9 cellular contexts compared by ENCODE assay signal in genomic region chr20:41145821-41146620, GRCh38. TPM values are rescaled to one million over a fixed set of nuclear protein-coding genes. Genes with fewer than 3 reads are reported as not detected.
A peak's percentile ranks its signal among the peaks of the same experiment; 100 is the strongest.
DNase-seq lines count a peak whose midpoint lies in the region; ATAC-seq and TF ChIP-seq lines count a peak whose summit lies in the region.
"Had no signal": no experiment of that assay in that cellular context is flagged by ENCODE, and none has a peak within 500 bp of the region (broad histone marks: within the 10 kb centered on the region; RNA-seq: fewer than 3 reads in every experiment).

No MANE protein-coding gene starts in this region.

- DNase-seq in GM03348 (ENCODE audit: low spot score) (peak; percentile 29), Right ventricle myocardium superior (peak; percentile 73), putamen (ENCODE audit: low spot score) (peak; percentile 56), inferior parietal cortex (ENCODE audit: extremely low spot score) (no peak), nephron progenitor cell (no peak)
- DNase-seq in activated CD8-positive, alpha-beta T cell treated with anti-CD3 and anti-CD28 coated beads, Interleukin-2, amount 10 ng/mL, durations not matched to agents 7 days and 5 days = no peak
- no peak for DNase-seq in stimulated activated naive CD4-positive, alpha-beta T cell (lab: John Stamatoyannopoulos, UW)
- DNase-seq: NCI-H1694 had no signal

- peaks cover 77% of the 10 kb centered on the region for H3K36me3 Mint-ChIP-seq in activated CD8-positive, alpha-beta T cell treated with anti-CD3 and anti-CD28 coated beads, Interleukin-2, amount 10 ng/mL, durations not matched to agents 7 days and 5 days (ENCODE audit: low read depth)
- H3K36me3 Mint-ChIP-seq in nephron progenitor cell (ENCODE audit: low read depth) = peaks cover 68% of the 10 kb centered on the region

- no peaks in the 10 kb centered on the region for H3K9me3 Mint-ChIP-seq in activated CD8-positive, alpha-beta T cell treated with anti-CD3 and anti-CD28 coated beads, Interleukin-2, amount 10 ng/mL, durations not matched to agents 7 days and 5 days (ENCODE audit: insufficient read depth)
- H3K9me3 Mint-ChIP-seq in nephron progenitor cell = no peaks in the 10 kb centered on the region

- CTCF ChIA-PET in activated CD8-positive, alpha-beta T cell treated with anti-CD3 and anti-CD28 coated beads, Interleukin-2, amount 10 ng/mL, durations not matched to agents 7 days and 5 days (lab: Charles Lee) = interaction anchor here (1.0 to 16.0 kb wide), 6 partner anchors 9 to 194 kb away, joined by 3 to 347 read pairs (median 4); partner anchors contain the start of gene LPIN3

- ATAC-seq in activated CD8-positive, alpha-beta T cell treated with anti-CD3 and anti-CD28 coated beads, Interleukin-2, amount 10 ng/mL, durations not matched to agents 7 days and 5 days = no peak
- ATAC-seq in Right ventricle myocardium superior (ENCODE audit: poor library complexity) = peak; percentile 21
- ATAC-seq in HG03457 (IDR thresholded peaks at IDR 0.05; ENCODE audit: unreplicated experiment) = no peak

- no peak for TF ChIP-seq CTCF in nephron progenitor cell (IDR thresholded peaks at IDR 0.05)

- peak overlapping the region; percentile 16 for H3K4me3 Mint-ChIP-seq in activated CD8-positive, alpha-beta T cell treated with anti-CD3 and anti-CD28 coated beads, Interleukin-2, amount 10 ng/mL, durations not matched to agents 7 days and 5 days
- no peak overlapping the region for H3K4me3 Mint-ChIP-seq in nephron progenitor cell

- intact Hi-C loops in Right ventricle myocardium superior (cut with DNase I) = no loop called here

- no peaks in the 10 kb centered on the region for H3K27me3 Mint-ChIP-seq in activated CD8-positive, alpha-beta T cell treated with anti-CD3 and anti-CD28 coated beads, Interleukin-2, amount 10 ng/mL, durations not matched to agents 7 days and 5 days (ENCODE audit: low read depth)
- H3K27me3 Mint-ChIP-seq in nephron progenitor cell (ENCODE audit: low read depth, poor library complexity) = peaks cover 3% of the 10 kb centered on the region

- peaks cover 99% of the 10 kb centered on the region for H3K4me1 Mint-ChIP-seq in activated CD8-positive, alpha-beta T cell treated with anti-CD3 and anti-CD28 coated beads, Interleukin-2, amount 10 ng/mL, durations not matched to agents 7 days and 5 days (ENCODE audit: low read depth)
- peaks cover 75% of the 10 kb centered on the region for H3K4me1 Mint-ChIP-seq in nephron progenitor cell

- H3K27ac Mint-ChIP-seq in activated CD8-positive, alpha-beta T cell treated with anti-CD3 and anti-CD28 coated beads, Interleukin-2, amount 10 ng/mL, durations not matched to agents 7 days and 5 days = peak overlapping the region; percentile 94
- H3K27ac Mint-ChIP-seq in nephron progenitor cell = no peak overlapping the region

- POLR2A ChIA-PET in activated CD8-positive, alpha-beta T cell treated with anti-CD3 and anti-CD28 coated beads, Interleukin-2, amount 10 ng/mL, durations not matched to agents 7 days and 5 days (lab: Charles Lee) = interaction anchor here (1.8 to 15.3 kb wide), 2 partner anchors 9 kb away, joined by 12 to 343 read pairs; partner anchors contain the start of gene PLCG1

RNA-seq across cellular contexts. Expression of gene PLCG1, which starts 8.7 kb away (rescaled TPM):
- 100 to 1,000 TPM; 395 to 406 TPM for total RNA-seq in activated CD8-positive, alpha-beta T cell treated with anti-CD3 and anti-CD28 coated beads, Interleukin-2, amount 10 ng/mL, durations not matched to agents 7 days and 5 days
- 45.0 TPM for total RNA-seq in Right ventricle myocardium superior

Comparison
In these comparisons a context has a peak if more than half of its experiments do, and no peak if none do; other contexts are left out.
1. DNase-seq: peak in GM03348 (single experiment), Right ventricle myocardium superior (single experiment) and putamen (single experiment); none in activated CD8-positive, alpha-beta T cell treated with anti-CD3 and anti-CD28 coated beads, Interleukin-2, amount 10 ng/mL, durations not matched to agents 7 days and 5 days (single experiment), stimulated activated naive CD4-positive, alpha-beta T cell (0 of 6), inferior parietal cortex (single experiment) and nephron progenitor cell (single experiment).